In the genomic region with DNA sequence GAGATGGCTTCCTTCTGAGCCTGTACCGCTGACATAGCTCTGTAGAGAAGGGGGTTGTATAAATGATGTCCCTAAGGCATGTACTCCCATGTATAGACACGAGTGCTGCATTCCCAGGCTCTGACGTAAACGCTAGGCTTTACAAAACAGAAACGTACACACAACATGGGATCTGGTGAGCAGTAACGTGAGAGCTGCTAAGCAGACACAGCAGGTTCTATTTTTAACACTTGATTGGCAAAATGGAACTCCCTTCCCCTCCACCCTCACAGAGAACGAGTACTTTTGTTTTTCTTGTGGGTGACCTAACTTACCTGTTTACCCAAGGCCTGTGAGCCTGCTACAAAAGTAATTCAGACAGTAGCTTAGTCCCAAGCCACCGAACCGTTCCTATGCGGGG, we compare ENCODE assay signal across 10 cellular contexts. TPM values are rescaled to one million over a fixed set of nuclear protein-coding genes. Genes with fewer than 3 reads are reported as not detected.
A peak's percentile ranks its signal among the peaks of the same experiment; 100 is the strongest.
DNase-seq lines count a peak whose midpoint lies in the region; ATAC-seq and TF ChIP-seq lines count a peak whose summit lies in the region.
"Had no signal": no experiment of that assay in that cellular context is flagged by ENCODE, and none has a peak within 500 bp of the region (broad histone marks: within the 10 kb centered on the region; RNA-seq: fewer than 3 reads in every experiment).

No MANE protein-coding gene starts in this region.

- no peaks in the 10 kb centered on the region for H3K9me3 Mint-ChIP-seq in progenitor cell of endocrine pancreas (ENCODE audit: low read depth)

- no peak for TF ChIP-seq CTCF in progenitor cell of endocrine pancreas (IDR thresholded peaks at IDR 0.05; ENCODE audit: unreplicated experiment)

- intact Hi-C loops in Right ventricle myocardium inferior (cut with DNase I), result no loop called here

- no peaks in the 10 kb centered on the region for H3K27me3 Mint-ChIP-seq in T-helper 17 cell
- no peaks in the 10 kb centered on the region for H3K27me3 Mint-ChIP-seq in progenitor cell of endocrine pancreas

- H3K9me3 ChIP-seq in T-helper 17 cell (ENCODE audit: control insufficient read depth, low read length, poor library complexity, severe bottlenecking), result no peaks in the 10 kb centered on the region

- no peak overlapping the region for H3K4me3 Mint-ChIP-seq in T-helper 17 cell
- no peak overlapping the region for H3K4me3 Mint-ChIP-seq in progenitor cell of endocrine pancreas (ENCODE audit: low read depth)

- H3K4me1 Mint-ChIP-seq in T-helper 17 cell (peaks cover 10% of the 10 kb centered on the region), progenitor cell of endocrine pancreas (ENCODE audit: low read depth) (peaks cover 9% of the 10 kb centered on the region)

- DNase-seq in DMS153 treated with DMSO at 0.1 percent for 48 hours (lab: John Stamatoyannopoulos, UW; ENCODE audit: unreplicated experiment) (peak; percentile 23), T-helper 17 cell (no peak), Right ventricle myocardium inferior (ENCODE audit: missing footprints) (no peak), progenitor cell of endocrine pancreas (ENCODE audit: low spot score, unreplicated experiment) (no peak), NCI-H1048 (lab: John Stamatoyannopoulos, UW) (no peak), COLO829 (ENCODE audit: low spot score) (no peak)
- DNase-seq: DMS 273 treated with DMSO at 0.1 percent for 48 hours had no signal

- peak overlapping the region; percentile 83 for H3K27ac Mint-ChIP-seq in T-helper 17 cell
- peak overlapping the region; percentile 90 for H3K27ac Mint-ChIP-seq in progenitor cell of endocrine pancreas

- ATAC-seq in T-helper 17 cell (no peak), Right ventricle myocardium inferior (peak; percentile 68), SK-N-SH treated with all-trans-retinoic acid at 6 μM for 48 hours (no peak), GM21390 (IDR thresholded peaks at IDR 0.05; ENCODE audit: unreplicated experiment) (no peak)
- ATAC-seq: Panc1 had no signal

- H3K36me3 Mint-ChIP-seq in T-helper 17 cell (ENCODE audit: low read depth) (peaks cover 5% of the 10 kb centered on the region), progenitor cell of endocrine pancreas (ENCODE audit: insufficient read depth) (peaks cover 21% of the 10 kb centered on the region)

TF ChIP-seq in SK-N-SH treated with all-trans-retinoic acid at 6 μM for 48 hours, 23 proteins besides CTCF, POLR2A, EP300 and RAD21:
- TF ChIP-seq ZNF8 (CRISPR knock-in tag; IDR thresholded peaks at IDR 0.05), result no peak
- TF ChIP-seq ZFP30 (CRISPR knock-in tag; IDR thresholded peaks at IDR 0.05), result no peak
- no peak for TF ChIP-seq SNAI2 (CRISPR knock-in tag; IDR thresholded peaks at IDR 0.05)
- no peak for TF ChIP-seq ZFP3 (CRISPR knock-in tag; IDR thresholded peaks at IDR 0.05)
- no peak for TF ChIP-seq TCF4 (CRISPR knock-in tag; IDR thresholded peaks at IDR 0.05; ENCODE audit: borderline replicate concordance)
- no peak for TF ChIP-seq PPARA (CRISPR knock-in tag; IDR thresholded peaks at IDR 0.05; ENCODE audit: borderline replicate concordance)
- no peak for TF ChIP-seq ZNF565 (CRISPR knock-in tag; conservative IDR thresholded peaks at IDR 0.05; ENCODE audit: low read depth)
- no peak for TF ChIP-seq ZNF70 (CRISPR knock-in tag; IDR thresholded peaks at IDR 0.05)
- no peak for TF ChIP-seq TOX (CRISPR knock-in tag; IDR thresholded peaks at IDR 0.05; ENCODE audit: borderline replicate concordance)
- no peak for TF ChIP-seq OSR1 (CRISPR knock-in tag; IDR thresholded peaks at IDR 0.05)
TF ChIP-seq in SK-N-SH treated with all-trans-retinoic acid at 6 μM for 48 hours: peak in this region for 0.

RNA-seq across cellular contexts. Expression of gene ACADS, which starts 36.0 kb away (rescaled TPM):
- total RNA-seq in T-helper 17 cell (10 to 100 TPM in 1 of 2 donors, 1 to 10 TPM in 1; 9.1 to 10.8 TPM), Right ventricle myocardium inferior (108 TPM), progenitor cell of endocrine pancreas (11.7 and 11.8 TPM in 2 replicates)

RNA-seq across cellular contexts. Expression of gene UNC119B, which starts 51.3 kb away (rescaled TPM):
- total RNA-seq in T-helper 17 cell (10 to 100 TPM; 15.2 to 16.2 TPM), Right ventricle myocardium inferior (14.0 TPM), progenitor cell of endocrine pancreas (62.5 and 66.6 TPM in 2 replicates)
